ENCODE assay signal across 13 cellular contexts in genomic region chr12:29743801-29744200, GRCh38. TPM values are rescaled to one million over a fixed set of nuclear protein-coding genes. Genes with fewer than 3 reads are reported as not detected.
A peak's percentile ranks its signal among the peaks of the same experiment; 100 is the strongest.
DNase-seq lines count a peak whose midpoint lies in the region; ATAC-seq and TF ChIP-seq lines count a peak whose summit lies in the region.
"Had no signal": no experiment of that assay in that cellular context is flagged by ENCODE, and none has a peak within 500 bp of the region (broad histone marks: within the 10 kb centered on the region; RNA-seq: fewer than 3 reads in every experiment).

No MANE protein-coding gene starts in this region.

- peak; percentile 35 to 50 for TF ChIP-seq POLR2A in gastrocnemius medialis (IDR thresholded peaks at IDR 0.05)

- TF ChIP-seq CTCF in HEK293 (tag by site-specific recombination; IDR thresholded peaks at IDR 0.05) (no peak), gastrocnemius medialis (IDR thresholded peaks at IDR 0.05 in 4 of 5, conservative IDR thresholded peaks at IDR 0.05 in 1 of 5) (no peak)

- H3K4me1 ChIP-seq in HEK293 (ENCODE audit: control insufficient read depth, insufficient read depth, low read length) (peaks cover 21% of the 10 kb centered on the region), gastrocnemius medialis (peaks cover 52 to 59% of the 10 kb centered on the region in 2 donors)

- in situ Hi-C loops in gastrocnemius medialis (cut with MboI; ENCODE audit: low sequenced_read_pairs in 4 of 4), result no loop called here

- CTCF ChIA-PET in HEK293 (lab: Yijun Ruan, JAX), result no interaction called here

- ATAC-seq in gastrocnemius medialis (peak; percentile 84 to 85), GM21515 (IDR thresholded peaks at IDR 0.05; ENCODE audit: unreplicated experiment) (no peak), HG02610 (IDR thresholded peaks at IDR 0.05; ENCODE audit: unreplicated experiment) (no peak), HG03442 (IDR thresholded peaks at IDR 0.05; ENCODE audit: unreplicated experiment) (no peak)
- ATAC-seq: activated naive CD8-positive, alpha-beta T cell treated with anti-CD3 and anti-CD28 coated beads, Interleukin-2, amount 50 U/mL, for 24 hours had no signal

- H3K36me3 ChIP-seq in HEK293 (ENCODE audit: control insufficient read depth in 2 of 2, insufficient read depth in 1 of 2, low read length in 2 of 2) (no peaks in the 10 kb centered on the region; a peak in 1 of 3 replicates), gastrocnemius medialis (peaks cover 0 to under 1% of the 10 kb centered on the region in 2 donors)

- H3K27ac ChIP-seq in HEK293 (ENCODE audit: extremely low read depth, low read depth, low read length) (no peak overlapping the region), gastrocnemius medialis (peak overlapping the region; percentile 75 to 93 (median 82))
- H3K27ac ChIP-seq: parathyroid adenoma had no signal

- intact Hi-C loops in gastrocnemius medialis (cut with DNase I; ENCODE audit: low total_unique reads), result loop anchor here (1.0 to 5.0 kb wide), 2 partner anchors 18 to 38 kb away; partner anchors contain the start of gene TMTC1

- no peaks in the 10 kb centered on the region for H3K9me3 ChIP-seq in HEK293 (ENCODE audit: control insufficient read depth, insufficient read depth, low read depth, low read length)
- H3K9me3 ChIP-seq in gastrocnemius medialis, result no peaks in the 10 kb centered on the region

- H3K4me3 ChIP-seq in HEK293 (ENCODE audit: low read depth, low read length) (no peak overlapping the region), gastrocnemius medialis (no peak overlapping the region)

- POLR2A ChIA-PET in HEK293 (lab: Yijun Ruan, JAX), result no interaction called here

- no peaks in the 10 kb centered on the region for H3K27me3 ChIP-seq in gastrocnemius medialis

- DNase-seq in SW 1271 (lab: John Stamatoyannopoulos, UW) (peak; percentile 39 to 52), fibroblast of the conjunctiva (ENCODE audit: low read depth) (peak; percentile 94), gastrocnemius medialis (peak; percentile 41 to 71), cerebellar cortex (ENCODE audit: low spot score) (no peak)
- DNase-seq: activated CD4-positive, alpha-beta T cell treated with anti-CD3 and anti-CD28 coated beads, Interleukin-2, amount 10 ng/mL, durations not matched to agents 7 days and 5 days; activated naive CD8-positive, alpha-beta T cell treated with anti-CD3 and anti-CD28 coated beads, Interleukin-2, amount 50 U/mL, for 24 hours; hippocampal formation; Karpas-422 had no signal

TF ChIP-seq in HEK293, 187 proteins besides CTCF, POLR2A, EP300 and RAD21 (continues in another document):
- TF ChIP-seq ZBTB21 (tag by site-specific recombination; IDR thresholded peaks at IDR 0.05), result no peak
- TF ChIP-seq ZNF707 (tag by site-specific recombination; IDR thresholded peaks at IDR 0.05), result no peak
- TF ChIP-seq KLF1 (tag by site-specific recombination; IDR thresholded peaks at IDR 0.05), result no peak
- TF ChIP-seq ZEB2 (tag by site-specific recombination; IDR thresholded peaks at IDR 0.05), result peak; percentile 72
- TF ChIP-seq ZNF76 (tag by site-specific recombination; IDR thresholded peaks at IDR 0.05; ENCODE audit: borderline replicate concordance, low read depth), result peak; percentile 17; the same call in 1 of the 2 replicates
- TF ChIP-seq ZNF830 (tag by site-specific recombination; IDR thresholded peaks at IDR 0.05; ENCODE audit: low read depth), result no peak
- no peak for TF ChIP-seq KLF7 (tag by site-specific recombination; IDR thresholded peaks at IDR 0.05; ENCODE audit: borderline replicate concordance)
- TF ChIP-seq ZNF354C (tag by site-specific recombination; IDR thresholded peaks at IDR 0.05; ENCODE audit: borderline replicate concordance, low read depth), result no peak
- TF ChIP-seq ELK4 (IDR thresholded peaks at IDR 0.05; ENCODE audit: borderline replicate concordance, low read depth, low read length), result no peak
- TF ChIP-seq ZNF404 (tag by site-specific recombination; IDR thresholded peaks at IDR 0.05), result no peak
- TF ChIP-seq ZNF670 (tag by site-specific recombination; IDR thresholded peaks at IDR 0.05; ENCODE audit: low read depth), result no peak
- no peak for TF ChIP-seq ZBTB7A (tag by site-specific recombination; IDR thresholded peaks at IDR 0.05; ENCODE audit: low read depth)
- no peak for TF ChIP-seq ZBTB6 (tag by site-specific recombination; IDR thresholded peaks at IDR 0.05)
- TF ChIP-seq ZBTB44 (tag by site-specific recombination; IDR thresholded peaks at IDR 0.05), result no peak
- no peak; the same call in 1 of the 2 replicates for TF ChIP-seq ZNF394 (tag by site-specific recombination; IDR thresholded peaks at IDR 0.05; ENCODE audit: borderline replicate concordance)
- no peak for TF ChIP-seq ZSCAN30 (tag by site-specific recombination; IDR thresholded peaks at IDR 0.05)
- TF ChIP-seq ZNF677 (tag by site-specific recombination; IDR thresholded peaks at IDR 0.05), result no peak
- TF ChIP-seq ZNF10 (tag by site-specific recombination; IDR thresholded peaks at IDR 0.05), result no peak
- TF ChIP-seq ZBTB17 (tag by site-specific recombination; IDR thresholded peaks at IDR 0.05), result peak; percentile 63
- TF ChIP-seq ZNF529 (tag by site-specific recombination; IDR thresholded peaks at IDR 0.05; ENCODE audit: insufficient replicate concordance), result no peak
- TF ChIP-seq ZBTB48 (tag by site-specific recombination; IDR thresholded peaks at IDR 0.05), result no peak

RNA-seq across cellular contexts. Expression of gene TMTC1, which starts 39.9 kb away (rescaled TPM):
- total RNA-seq in gastrocnemius medialis, result 10 to 100 TPM; 38.5 to 83.5 (median 42.6) TPM
- total RNA-seq: activated CD4-positive, alpha-beta T cell treated with anti-CD3 and anti-CD28 coated beads, Interleukin-2, amount 10 ng/mL, durations not matched to agents 7 days and 5 days had no signal

Comparison
In these comparisons a context has a peak if more than half of its experiments do, and no peak if none do; other contexts are left out.
1. ATAC-seq: peak in gastrocnemius medialis (2 of 2); none in GM21515 (single experiment), HG02610 (single experiment) and HG03442 (single experiment).